In the genomic region with DNA sequence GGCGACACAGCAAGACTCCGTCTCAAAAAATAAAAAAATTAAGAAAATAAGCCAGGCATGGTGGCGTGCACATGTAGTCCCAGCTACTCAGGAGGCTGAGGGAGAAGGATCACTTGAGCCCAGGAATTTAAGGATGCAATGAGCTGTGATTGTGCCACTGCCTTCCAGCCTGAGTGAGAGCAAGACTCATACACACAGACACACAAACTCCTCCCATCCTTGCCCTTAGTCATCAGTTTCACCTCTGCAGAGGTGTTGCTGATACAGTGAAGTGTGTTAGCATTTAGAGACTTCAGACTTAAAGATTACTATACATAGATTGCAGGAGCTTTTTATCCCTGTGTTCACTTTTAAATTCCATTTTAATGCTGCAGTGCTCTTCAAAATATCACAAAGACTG, we compare ENCODE assay signal across 23 cellular contexts.
DNase-seq lines count a peak whose midpoint lies in the region; FAIRE-seq lines count a peak whose summit lies in the region.
"Had no signal": no experiment of that assay in that cellular context is flagged by ENCODE, and none has a peak within 500 bp of the region (broad histone marks: within the 10 kb centered on the region; RNA-seq: fewer than 3 reads in every experiment).

No MANE protein-coding gene starts in this region.

- FAIRE-seq in urothelium cell line (lab: Jason Lieb, UNC) = no peak
- FAIRE-seq: frontal cortex, GM18507 had no signal

- no peak overlapping the region for H3K27ac ChIP-seq in epithelial cell of prostate
- H3K27ac ChIP-seq: BLaER1, body of pancreas, coronary artery, right atrium auricular region, SJSA1, transverse colon had no signal

- peak; percentile 17 for DNase-seq in NK-92 treated with Interleukin-12 subunit alpha and Interleukin-12 subunit beta, amount 100 ng/mL, for 24 hours (lab: John Stamatoyannopoulos, UW)
- DNase-seq in NK-92 (lab: John Stamatoyannopoulos, UW; ENCODE audit: unreplicated experiment) (no peak), epithelial cell of prostate (ENCODE audit: low read depth, low spot score) (peak; percentile 43), urothelium cell line (ENCODE audit: low spot score) (peak; percentile 64), DMS 273 treated with DMSO at 0.1 percent for 48 hours (lab: John Stamatoyannopoulos, UW) (no peak), KG1 (lab: John Stamatoyannopoulos, UW) (no peak)
- peak; percentile 42 for DNase-seq in stimulated activated CD4-positive, alpha-beta T cell treated with anti-CD3 and anti-CD28 coated beads, Interleukin-1b, Interleukin-23, amount 100 ng/mL, for 48 hours
- no peak for DNase-seq in stimulated activated CD4-positive, alpha-beta T cell treated with anti-CD3 and anti-CD28 coated beads, Interleukin-12 subunit alpha, Interleukin-12 subunit beta, amount 100 ng/mL, for 4 hours
- DNase-seq: 8988T, activated gamma-delta T cell treated with Interleukin-2 at 50 U/mL for 16 hours, body of pancreas, NCI-H1048, NCI-H2081, NCI-H510A treated with DMSO at 0.1 percent for 48 hours, occipital lobe, OCI-M1, transverse colon had no signal

Comparison
In these comparisons a context has a peak if more than half of its experiments do, and no peak if none do; other contexts are left out.
1. DNase-seq: peak in NK-92 treated with Interleukin-12 subunit alpha and Interleukin-12 subunit beta, amount 100 ng/mL, for 24 hours (single experiment), stimulated activated CD4-positive, alpha-beta T cell treated with anti-CD3 and anti-CD28 coated beads, Interleukin-1b, Interleukin-23, amount 100 ng/mL, for 48 hours (single experiment), epithelial cell of prostate (single experiment) and urothelium cell line (single experiment); none in NK-92 (single experiment), stimulated activated CD4-positive, alpha-beta T cell treated with anti-CD3 and anti-CD28 coated beads, Interleukin-12 subunit alpha, Interleukin-12 subunit beta, amount 100 ng/mL, for 4 hours (single experiment), DMS 273 treated with DMSO at 0.1 percent for 48 hours (single experiment) and KG1 (single experiment).